ENCODE assay signal across 29 cellular contexts in the genomic region with DNA sequence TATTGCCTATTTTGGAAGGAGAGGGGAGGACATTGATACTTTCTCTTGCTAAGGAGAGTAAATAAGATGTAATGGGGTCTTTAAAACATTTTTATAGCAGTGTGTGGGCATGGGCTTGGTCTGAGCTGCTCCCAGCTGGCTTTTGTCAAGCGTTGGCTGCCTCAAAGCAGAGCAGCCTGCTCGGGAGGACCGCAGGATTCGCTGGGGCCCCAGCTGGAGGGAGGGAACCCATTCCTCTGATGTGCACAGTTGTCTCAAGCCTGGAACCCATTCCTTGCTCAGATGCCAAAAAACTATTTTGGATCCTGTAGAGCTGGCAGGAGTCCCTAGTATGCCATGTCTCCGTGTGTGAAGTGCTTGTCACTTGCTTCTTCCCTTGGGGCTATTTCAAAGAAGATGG.
"Had no signal": no experiment of that assay in that cellular context is flagged by ENCODE, and none has a peak within 500 bp of the region (broad histone marks: within the 10 kb centered on the region; RNA-seq: fewer than 3 reads in every experiment).

No MANE protein-coding gene starts in this region.

- DNase-seq: activated CD4-positive, alpha-beta memory T cell treated with anti-CD3 and anti-CD28 coated beads for 36 hours; activated CD4-positive, alpha-beta T cell treated with anti-CD3 and anti-CD28 coated beads, Interleukin-2, amount 10 ng/mL, durations not matched to agents 24 days and 14 days; activated CD4-positive, CD25-positive, alpha-beta regulatory T cell treated with anti-CD3 and anti-CD28 coated beads, Interleukin-2, amount 50 U/mL, for 72 hours; activated CD8-positive, alpha-beta memory T cell treated with anti-CD3 and anti-CD28 coated beads, Interleukin-2, amount 50 U/mL, for 4 hours; activated gamma-delta T cell; activated naive CD4-positive, alpha-beta T cell treated with anti-CD3 and anti-CD28 coated beads, Interleukin-2, amount 50 U/mL, for 16 hours; activated T-cell treated with anti-CD3 and anti-CD28 coated beads, Interleukin-2, amount 50 U/mL, for 1 hour; amniotic stem cell; brain microvascular endothelial cell; caudate nucleus; cortex of kidney; foreskin melanocyte; kidney; mesendoderm; naive B cell; nephron progenitor cell; ovary; SK-N-SH; stimulated activated CD4-positive, alpha-beta T cell treated with anti-CD3 and anti-CD28 coated beads, Interleukin-2, amount 100 ng/mL, for 48 hours; stimulated activated naive CD4-positive, alpha-beta T cell treated with Interleukin-2 at 50 U/mL for 16 hours; SW 1271; T-helper 9 cell; testis had no signal

- H3K36me3 ChIP-seq: brain microvascular endothelial cell, neutrophil, ovary, prostate gland, vagina had no signal

- H3K27ac ChIP-seq: brain microvascular endothelial cell, neutrophil, ovary, prostate gland, testis, vagina had no signal

- ATAC-seq: esophagus mucosa, left lobe of liver had no signal

- H3K4me3 ChIP-seq: lung, ovary, prostate gland, testis, vagina had no signal

- H3K4me1 ChIP-seq: prostate gland, testis had no signal

- H3K9ac ChIP-seq: SK-N-SH had no signal

- H3K27me3 ChIP-seq: neutrophil, ovary, testis, vagina had no signal

- H3K9me3 ChIP-seq: neutrophil, ovary, prostate gland, SK-N-SH, testis, vagina had no signal

- H3K4me2 ChIP-seq: SK-N-SH had no signal
